1 cellular context compared by ENCODE assay signal in the genomic region with DNA sequence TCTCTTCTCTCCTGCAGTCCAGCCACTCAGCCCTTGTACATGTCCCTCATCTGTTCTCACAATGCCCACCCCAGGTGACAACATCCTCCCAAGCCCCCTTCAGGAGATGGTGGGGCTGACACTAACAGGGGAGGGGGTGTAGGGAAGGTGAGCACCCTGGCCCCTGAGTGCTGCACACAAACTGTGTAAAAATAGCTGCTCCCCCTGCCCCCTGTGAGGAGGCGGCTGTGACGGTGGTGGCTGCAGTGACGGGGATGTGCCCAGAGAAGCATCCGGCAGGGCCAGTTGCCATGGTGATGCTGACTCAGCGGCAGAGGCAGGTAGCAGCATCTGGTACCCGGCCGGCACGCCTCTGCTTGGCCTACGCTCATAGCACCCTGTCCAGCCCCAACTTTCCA.
A peak's percentile ranks its signal among the peaks of the same experiment; 100 is the strongest.
TF ChIP-seq lines count a peak whose summit lies in the region.

No MANE protein-coding gene starts in this region.

TF ChIP-seq in K562, 482 proteins besides CTCF, POLR2A, EP300 and RAD21:
- TF ChIP-seq ZNF316 (IDR thresholded peaks at IDR 0.05), result peak; percentile 90
- no peak for TF ChIP-seq MGA (IDR thresholded peaks at IDR 0.05)
- TF ChIP-seq ARID2 (IDR thresholded peaks at IDR 0.05), result no peak
- TF ChIP-seq KDM1A (IDR thresholded peaks at IDR 0.05), result peak in 1 of 2 experiments; percentile 43; a peak in 2 of 4 replicates
- TF ChIP-seq ZBTB2 (IDR thresholded peaks at IDR 0.05), result no peak
- peak; percentile 88 for TF ChIP-seq RFX1 (IDR thresholded peaks at IDR 0.05)
- TF ChIP-seq CTBP1 (IDR thresholded peaks at IDR 0.05; ENCODE audit: borderline replicate concordance), result peak; percentile 80
- TF ChIP-seq RCOR1 (IDR thresholded peaks at IDR 0.05; ENCODE audit: borderline replicate concordance in 1 of 2, low read depth in 2 of 2, low read length in 2 of 2), result peak in 1 of 2 experiments; percentile 71; a peak in 2 of 4 replicates
- no peak for TF ChIP-seq MLLT1 (IDR thresholded peaks at IDR 0.05)
- peak; percentile 88 for TF ChIP-seq C11orf30 (IDR thresholded peaks at IDR 0.05; ENCODE audit: low read depth)
- TF ChIP-seq MAFG (tag; conservative IDR thresholded peaks at IDR 0.05), result peak; percentile 52
- peak; percentile 72 for TF ChIP-seq MAFK (IDR thresholded peaks at IDR 0.05; ENCODE audit: low read length)
- TF ChIP-seq JUND (IDR thresholded peaks at IDR 0.05; ENCODE audit: borderline replicate concordance, low read depth, low read length), result 0 out of 2 replicates have a peak, but pooled peaks have one; percentile 16
- TF ChIP-seq JUND (tag; IDR thresholded peaks at IDR 0.05; ENCODE audit: borderline replicate concordance, low read depth, low read length), result no peak
- TF ChIP-seq RBBP5 (IDR thresholded peaks at IDR 0.05; ENCODE audit: borderline replicate concordance, insufficient read depth, low read length, poor library complexity, severe bottlenecking), result peak; percentile 27
- TF ChIP-seq MAFF (IDR thresholded peaks at IDR 0.05; ENCODE audit: low read length), result peak; percentile 26; the same call in 1 of the 2 replicates
- TF ChIP-seq, protein P1, sequence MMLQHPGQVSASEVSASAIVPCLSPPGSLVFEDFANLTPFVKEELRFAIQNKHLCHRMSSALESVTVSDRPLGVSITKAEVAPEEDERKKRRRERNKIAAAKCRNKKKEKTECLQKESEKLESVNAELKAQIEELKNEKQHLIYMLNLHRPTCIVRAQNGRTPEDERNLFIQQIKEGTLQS (IDR thresholded peaks at IDR 0.05), result 0 out of 2 replicates have a peak, but pooled peaks have one; percentile 12
- TF ChIP-seq, protein P1 (CRISPR knock-in tag; conservative IDR thresholded peaks at IDR 0.05), result no peak
